1 cellular context compared by ENCODE assay signal in genomic region chr15:85741021-85741421, GRCh38.
TF ChIP-seq lines count a peak whose summit lies in the region.

No MANE protein-coding gene starts in this region.

TF ChIP-seq in IMR-90, 13 proteins besides CTCF, POLR2A, EP300 and RAD21 (continued from another document):
- TF ChIP-seq USF2 (IDR thresholded peaks at IDR 0.05; ENCODE audit: low read depth, low read length) = no peak
- TF ChIP-seq NFE2L2 (IDR thresholded peaks at IDR 0.05; ENCODE audit: low read depth, low read length) = no peak
- TF ChIP-seq CHD1 (IDR thresholded peaks at IDR 0.05; ENCODE audit: low read depth, low read length) = no peak
- TF ChIP-seq SMC3 (IDR thresholded peaks at IDR 0.05; ENCODE audit: low read depth, low read length) = no peak
- TF ChIP-seq MAFK (IDR thresholded peaks at IDR 0.05; ENCODE audit: low read depth, low read length) = no peak
- no peak for TF ChIP-seq BHLHE40 (IDR thresholded peaks at IDR 0.05; ENCODE audit: low read depth, low read length)
- TF ChIP-seq, protein P1, sequence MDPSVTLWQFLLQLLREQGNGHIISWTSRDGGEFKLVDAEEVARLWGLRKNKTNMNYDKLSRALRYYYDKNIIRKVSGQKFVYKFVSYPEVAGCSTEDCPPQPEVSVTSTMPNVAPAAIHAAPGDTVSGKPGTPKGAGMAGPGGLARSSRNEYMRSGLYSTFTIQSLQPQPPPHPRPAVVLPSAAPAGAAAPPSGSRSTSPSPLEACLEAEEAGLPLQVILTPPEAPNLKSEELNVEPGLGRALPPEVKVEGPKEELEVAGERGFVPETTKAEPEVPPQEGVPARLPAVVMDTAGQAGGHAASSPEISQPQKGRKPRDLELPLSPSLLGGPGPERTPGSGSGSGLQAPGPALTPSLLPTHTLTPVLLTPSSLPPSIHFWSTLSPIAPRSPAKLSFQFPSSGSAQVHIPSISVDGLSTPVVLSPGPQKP (IDR thresholded peaks at IDR 0.05; ENCODE audit: borderline replicate concordance, low read depth, low read length) = no peak
- no peak for TF ChIP-seq FOS (IDR thresholded peaks at IDR 0.05; ENCODE audit: low read depth, low read length)
- TF ChIP-seq RCOR1 (IDR thresholded peaks at IDR 0.05; ENCODE audit: insufficient replicate concordance, low read length) = no peak
- TF ChIP-seq MAZ (IDR thresholded peaks at IDR 0.05; ENCODE audit: borderline replicate concordance, low read depth, low read length) = no peak
TF ChIP-seq in IMR-90: peak in this region for 0.
